In the genomic region with DNA sequence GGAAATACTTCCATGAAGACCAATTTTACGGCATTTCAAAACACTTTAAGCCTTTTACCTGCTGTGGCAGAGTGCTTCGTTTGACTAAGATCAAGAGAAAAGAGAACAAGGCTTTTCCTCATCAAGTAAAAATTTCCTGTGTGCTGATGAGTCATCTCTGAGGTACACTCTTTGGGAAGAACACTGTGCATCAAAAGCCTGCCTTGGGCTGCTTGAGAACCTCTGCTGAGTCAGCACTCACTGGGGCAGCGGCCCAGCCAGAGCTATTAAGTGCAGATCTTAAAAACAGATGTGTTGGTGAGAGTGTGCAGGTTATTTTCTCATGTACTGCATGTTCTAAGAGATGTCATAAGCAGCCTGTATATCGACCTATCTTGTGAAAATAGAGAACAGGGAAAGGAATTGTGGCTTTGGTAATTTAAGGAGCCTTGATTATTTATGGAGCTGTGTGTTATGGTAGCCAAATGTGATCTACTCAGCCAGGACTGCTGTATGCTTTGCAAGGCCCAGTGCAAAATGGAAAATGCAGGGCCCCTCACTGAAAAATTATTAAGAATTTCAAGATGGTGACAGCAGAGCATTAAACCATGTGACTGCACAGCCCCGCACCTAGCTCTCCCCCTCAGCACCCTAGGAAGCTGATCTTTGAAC, we compare ENCODE assay signal across 1 cellular context.
TF ChIP-seq lines count a peak whose summit lies in the region.

No MANE protein-coding gene starts in this region.

TF ChIP-seq in K562, 482 proteins besides CTCF, POLR2A, EP300 and RAD21 (continued from another document):
- TF ChIP-seq, protein P1, sequence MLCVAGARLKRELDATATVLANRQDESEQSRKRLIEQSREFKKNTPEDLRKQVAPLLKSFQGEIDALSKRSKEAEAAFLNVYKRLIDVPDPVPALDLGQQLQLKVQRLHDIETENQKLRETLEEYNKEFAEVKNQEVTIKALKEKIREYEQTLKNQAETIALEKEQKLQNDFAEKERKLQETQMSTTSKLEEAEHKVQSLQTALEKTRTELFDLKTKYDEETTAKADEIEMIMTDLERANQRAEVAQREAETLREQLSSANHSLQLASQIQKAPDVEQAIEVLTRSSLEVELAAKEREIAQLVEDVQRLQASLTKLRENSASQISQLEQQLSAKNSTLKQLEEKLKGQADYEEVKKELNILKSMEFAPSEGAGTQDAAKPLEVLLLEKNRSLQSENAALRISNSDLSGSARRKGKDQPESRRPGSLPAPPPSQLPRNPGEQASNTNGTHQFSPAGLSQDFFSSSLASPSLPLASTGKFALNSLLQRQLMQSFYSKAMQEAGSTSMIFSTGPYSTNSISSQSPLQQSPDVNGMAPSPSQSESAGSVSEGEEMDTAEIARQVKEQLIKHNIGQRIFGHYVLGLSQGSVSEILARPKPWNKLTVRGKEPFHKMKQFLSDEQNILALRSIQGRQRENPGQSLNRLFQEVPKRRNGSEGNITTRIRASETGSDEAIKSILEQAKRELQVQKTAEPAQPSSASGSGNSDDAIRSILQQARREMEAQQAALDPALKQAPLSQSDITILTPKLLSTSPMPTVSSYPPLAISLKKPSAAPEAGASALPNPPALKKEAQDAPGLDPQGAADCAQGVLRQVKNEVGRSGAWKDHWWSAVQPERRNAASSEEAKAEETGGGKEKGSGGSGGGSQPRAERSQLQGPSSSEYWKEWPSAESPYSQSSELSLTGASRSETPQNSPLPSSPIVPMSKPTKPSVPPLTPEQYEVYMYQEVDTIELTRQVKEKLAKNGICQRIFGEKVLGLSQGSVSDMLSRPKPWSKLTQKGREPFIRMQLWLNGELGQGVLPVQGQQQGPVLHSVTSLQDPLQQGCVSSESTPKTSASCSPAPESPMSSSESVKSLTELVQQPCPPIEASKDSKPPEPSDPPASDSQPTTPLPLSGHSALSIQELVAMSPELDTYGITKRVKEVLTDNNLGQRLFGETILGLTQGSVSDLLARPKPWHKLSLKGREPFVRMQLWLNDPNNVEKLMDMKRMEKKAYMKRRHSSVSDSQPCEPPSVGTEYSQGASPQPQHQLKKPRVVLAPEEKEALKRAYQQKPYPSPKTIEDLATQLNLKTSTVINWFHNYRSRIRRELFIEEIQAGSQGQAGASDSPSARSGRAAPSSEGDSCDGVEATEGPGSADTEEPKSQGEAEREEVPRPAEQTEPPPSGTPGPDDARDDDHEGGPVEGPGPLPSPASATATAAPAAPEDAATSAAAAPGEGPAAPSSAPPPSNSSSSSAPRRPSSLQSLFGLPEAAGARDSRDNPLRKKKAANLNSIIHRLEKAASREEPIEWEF (CRISPR knock-in tag; IDR thresholded peaks at IDR 0.05), result no peak
- TF ChIP-seq SAFB (IDR thresholded peaks at IDR 0.05; ENCODE audit: borderline replicate concordance, low read depth, low read length), result no peak
- TF ChIP-seq PYGO2 (tag; IDR thresholded peaks at IDR 0.05), result no peak
- TF ChIP-seq, protein P2, sequence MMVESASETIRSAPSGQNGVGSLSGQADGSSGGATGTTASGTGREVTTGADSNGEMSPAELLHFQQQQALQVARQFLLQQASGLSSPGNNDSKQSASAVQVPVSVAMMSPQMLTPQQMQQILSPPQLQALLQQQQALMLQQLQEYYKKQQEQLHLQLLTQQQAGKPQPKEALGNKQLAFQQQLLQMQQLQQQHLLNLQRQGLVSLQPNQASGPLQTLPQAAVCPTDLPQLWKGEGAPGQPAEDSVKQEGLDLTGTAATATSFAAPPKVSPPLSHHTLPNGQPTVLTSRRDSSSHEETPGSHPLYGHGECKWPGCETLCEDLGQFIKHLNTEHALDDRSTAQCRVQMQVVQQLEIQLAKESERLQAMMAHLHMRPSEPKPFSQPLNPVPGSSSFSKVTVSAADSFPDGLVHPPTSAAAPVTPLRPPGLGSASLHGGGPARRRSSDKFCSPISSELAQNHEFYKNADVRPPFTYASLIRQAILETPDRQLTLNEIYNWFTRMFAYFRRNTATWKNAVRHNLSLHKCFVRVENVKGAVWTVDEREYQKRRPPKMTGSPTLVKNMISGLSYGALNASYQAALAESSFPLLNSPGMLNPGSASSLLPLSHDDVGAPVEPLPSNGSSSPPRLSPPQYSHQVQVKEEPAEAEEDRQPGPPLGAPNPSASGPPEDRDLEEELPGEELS (CRISPR knock-in tag; IDR thresholded peaks at IDR 0.05; ENCODE audit: borderline replicate concordance), result no peak
- TF ChIP-seq MAFG (tag; conservative IDR thresholded peaks at IDR 0.05), result peak; percentile 100
- TF ChIP-seq, protein P3, sequence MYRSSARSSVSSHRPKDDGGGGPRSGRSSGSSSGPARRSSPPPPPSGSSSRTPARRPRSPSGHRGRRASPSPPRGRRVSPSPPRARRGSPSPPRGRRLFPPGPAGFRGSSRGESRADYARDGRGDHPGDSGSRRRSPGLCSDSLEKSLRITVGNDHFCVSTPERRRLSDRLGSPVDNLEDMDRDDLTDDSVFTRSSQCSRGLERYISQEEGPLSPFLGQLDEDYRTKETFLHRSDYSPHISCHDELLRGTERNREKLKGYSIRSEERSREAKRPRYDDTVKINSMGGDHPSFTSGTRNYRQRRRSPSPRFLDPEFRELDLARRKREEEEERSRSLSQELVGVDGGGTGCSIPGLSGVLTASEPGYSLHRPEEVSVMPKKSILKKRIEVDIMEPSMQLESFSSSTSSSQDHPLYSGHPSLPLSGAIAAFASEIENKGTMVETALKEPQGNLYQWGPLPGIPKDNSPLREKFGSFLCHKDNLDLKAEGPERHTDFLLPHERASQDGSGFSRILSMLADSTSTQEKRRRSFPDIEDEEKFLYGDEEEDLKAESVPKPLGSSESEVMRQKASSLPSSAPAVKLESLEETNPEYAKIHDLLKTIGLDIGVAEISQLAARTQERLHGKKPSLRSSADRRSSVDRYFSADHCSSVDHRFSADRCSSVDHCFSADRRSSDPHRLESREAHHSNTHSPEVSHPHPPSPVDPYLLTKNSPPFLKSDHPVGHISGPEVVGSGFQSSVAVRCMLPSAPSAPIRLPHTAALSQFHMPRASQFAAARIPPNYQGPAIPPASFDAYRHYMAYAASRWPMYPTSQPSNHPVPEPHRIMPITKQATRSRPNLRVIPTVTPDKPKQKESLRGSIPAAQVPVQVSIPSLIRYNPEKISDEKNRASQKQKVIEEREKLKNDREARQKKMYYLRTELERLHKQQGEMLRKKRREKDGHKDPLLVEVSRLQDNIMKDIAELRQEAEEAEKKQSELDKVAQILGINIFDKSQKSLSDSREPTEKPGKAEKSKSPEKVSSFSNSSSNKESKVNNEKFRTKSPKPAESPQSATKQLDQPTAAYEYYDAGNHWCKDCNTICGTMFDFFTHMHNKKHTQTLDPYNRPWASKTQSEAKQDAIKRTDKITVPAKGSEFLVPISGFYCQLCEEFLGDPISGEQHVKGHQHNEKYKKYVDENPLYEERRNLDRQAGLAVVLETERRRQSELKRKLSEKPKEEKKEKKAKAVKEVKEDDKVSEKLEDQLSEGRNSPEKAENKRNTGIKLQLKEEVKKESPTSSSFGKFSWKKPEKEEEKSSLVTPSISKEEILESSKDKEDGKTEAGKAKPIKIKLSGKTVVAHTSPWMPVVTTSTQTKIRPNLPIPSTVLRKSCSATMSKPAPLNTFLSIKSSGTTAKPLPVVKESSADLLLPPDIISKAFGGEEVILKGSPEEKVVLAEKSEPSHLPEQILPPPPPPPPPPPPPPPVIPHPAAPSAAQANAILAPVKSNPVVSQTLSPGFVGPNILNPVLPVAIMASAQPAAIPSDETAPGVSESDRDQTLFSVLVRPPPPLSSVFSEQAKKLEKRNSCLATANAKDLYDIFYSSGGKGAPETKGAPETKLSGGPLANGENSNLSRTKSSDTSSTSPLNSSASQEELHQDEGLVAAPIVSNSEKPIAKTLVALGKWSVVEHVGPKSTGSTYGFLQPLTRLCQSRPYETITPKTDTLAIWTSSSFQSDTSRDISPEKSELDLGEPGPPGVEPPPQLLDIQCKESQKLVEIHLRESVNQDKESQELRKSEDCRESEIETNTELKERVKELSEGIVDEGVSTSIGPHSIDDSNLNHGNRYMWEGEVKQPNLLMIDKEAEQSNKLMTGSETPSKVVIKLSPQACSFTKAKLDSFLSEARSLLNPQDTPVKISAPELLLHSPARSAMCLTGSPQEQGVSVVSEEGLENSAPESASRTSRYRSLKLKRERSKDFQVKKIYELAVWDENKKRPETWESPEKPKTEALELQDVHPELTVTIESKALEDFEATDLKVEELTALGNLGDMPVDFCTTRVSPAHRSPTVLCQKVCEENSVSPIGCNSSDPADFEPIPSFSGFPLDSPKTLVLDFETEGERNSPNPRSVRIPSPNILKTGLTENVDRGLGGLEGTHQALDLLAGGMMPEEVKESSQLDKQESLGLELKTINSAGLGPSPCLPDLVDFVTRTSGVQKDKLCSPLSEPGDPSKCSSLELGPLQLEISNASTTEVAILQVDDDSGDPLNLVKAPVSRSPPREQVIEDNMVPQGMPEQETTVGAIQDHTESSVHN (IDR thresholded peaks at IDR 0.05; ENCODE audit: borderline replicate concordance in 1 of 2, low read depth in 1 of 2), result peak in 1 of 2 experiments; percentile 64; a peak in 1 of 4 replicates
- peak; percentile 100 for TF ChIP-seq C11orf30 (IDR thresholded peaks at IDR 0.05; ENCODE audit: low read depth)
- TF ChIP-seq FOSL1 (tag; conservative IDR thresholded peaks at IDR 0.05), result peak; percentile 99
- TF ChIP-seq JUNB (CRISPR knock-in tag; conservative IDR thresholded peaks at IDR 0.05), result peak; percentile 85
- no peak for TF ChIP-seq ZNF133 (CRISPR knock-in tag; IDR thresholded peaks at IDR 0.05)
- peak; percentile 79 for TF ChIP-seq SMARCA4 (IDR thresholded peaks at IDR 0.05)
- TF ChIP-seq HDAC3 (IDR thresholded peaks at IDR 0.05; ENCODE audit: borderline replicate concordance, partially characterized antibody), result no peak
- TF ChIP-seq EHMT2 (IDR thresholded peaks at IDR 0.05), result no peak
- TF ChIP-seq, protein P4, sequence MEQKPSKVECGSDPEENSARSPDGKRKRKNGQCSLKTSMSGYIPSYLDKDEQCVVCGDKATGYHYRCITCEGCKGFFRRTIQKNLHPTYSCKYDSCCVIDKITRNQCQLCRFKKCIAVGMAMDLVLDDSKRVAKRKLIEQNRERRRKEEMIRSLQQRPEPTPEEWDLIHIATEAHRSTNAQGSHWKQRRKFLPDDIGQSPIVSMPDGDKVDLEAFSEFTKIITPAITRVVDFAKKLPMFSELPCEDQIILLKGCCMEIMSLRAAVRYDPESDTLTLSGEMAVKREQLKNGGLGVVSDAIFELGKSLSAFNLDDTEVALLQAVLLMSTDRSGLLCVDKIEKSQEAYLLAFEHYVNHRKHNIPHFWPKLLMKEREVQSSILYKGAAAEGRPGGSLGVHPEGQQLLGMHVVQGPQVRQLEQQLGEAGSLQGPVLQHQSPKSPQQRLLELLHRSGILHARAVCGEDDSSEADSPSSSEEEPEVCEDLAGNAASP (IDR thresholded peaks at IDR 0.05), result no peak
- TF ChIP-seq FOS (IDR thresholded peaks at IDR 0.05; ENCODE audit: extremely low read depth, insufficient read length), result peak; percentile 16
- no peak for TF ChIP-seq ZNF778 (CRISPR knock-in tag; IDR thresholded peaks at IDR 0.05)
- TF ChIP-seq ZC3H8 (IDR thresholded peaks at IDR 0.05), result no peak
- TF ChIP-seq ZNF324 (CRISPR knock-in tag; IDR thresholded peaks at IDR 0.05), result no peak
- no peak for TF ChIP-seq XRCC3 (IDR thresholded peaks at IDR 0.05)
- TF ChIP-seq CBFA2T2 (conservative IDR thresholded peaks at IDR 0.05), result no peak
- TF ChIP-seq L3MBTL2 (IDR thresholded peaks at IDR 0.05), result no peak
- peak; percentile 61; the same call in 1 of the 2 replicates for TF ChIP-seq HDAC2 (IDR thresholded peaks at IDR 0.05)
- no peak for TF ChIP-seq PHB2 (IDR thresholded peaks at IDR 0.05; ENCODE audit: low read depth)
